Comparison of ENCODE assay signal across 22 cellular contexts in the genomic region with DNA sequence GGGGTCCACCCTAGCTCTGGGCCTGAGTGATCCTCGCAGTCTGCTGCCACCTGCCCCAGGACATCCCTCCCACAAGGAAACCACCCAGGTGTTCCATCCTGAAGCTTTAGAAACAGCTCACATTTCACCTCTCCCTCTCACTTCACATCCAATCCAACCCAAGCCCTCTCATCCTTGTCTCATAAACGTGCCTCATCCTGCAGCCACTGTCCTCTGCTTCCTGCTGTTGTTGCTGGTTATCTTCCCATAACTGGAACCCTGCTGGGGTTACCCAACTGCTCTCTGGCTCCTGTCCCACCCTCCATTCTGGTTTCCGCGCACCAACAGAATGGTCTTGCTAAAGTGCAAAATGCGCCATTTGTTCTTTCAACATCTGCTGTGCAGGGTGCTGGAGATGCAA.
"Had no signal": no experiment of that assay in that cellular context is flagged by ENCODE, and none has a peak within 500 bp of the region (broad histone marks: within the 10 kb centered on the region; RNA-seq: fewer than 3 reads in every experiment).

No MANE protein-coding gene starts in this region.

- H3K36me3 ChIP-seq: breast epithelium, colonic mucosa, esophagus muscularis mucosa, gastrocnemius medialis, vagina had no signal

- H3K4me1 ChIP-seq: breast epithelium, colonic mucosa, esophagus muscularis mucosa, gastrocnemius medialis, vagina had no signal

- ATAC-seq: effector memory CD8-positive, alpha-beta T cell; gastrocnemius medialis; left ventricle myocardium superior; natural killer cell; stimulated activated naive B cell treated with anti-CD40 and anti-IgM and Interleukin-4, amounts not matched to agents 10 μg/mL and 1 μg/mL and 100 μg/mL, for 72 hours had no signal

- H3K4me3 Mint-ChIP-seq: activated naive CD8-positive, alpha-beta T cell treated with anti-CD3 and anti-CD28 coated beads for 36 hours; effector memory CD8-positive, alpha-beta T cell; mesothelial cell of epicardium; natural killer cell; stimulated activated naive B cell treated with anti-CD40 and anti-IgM and Interleukin-4, amounts not matched to agents 10 μg/mL and 1 μg/mL and 100 μg/mL, for 72 hours; type B pancreatic cell had no signal

- H3K4me3 ChIP-seq: breast epithelium, colonic mucosa, dorsolateral prefrontal cortex, esophagus muscularis mucosa, gastrocnemius medialis, vagina had no signal

- H3K9me3 Mint-ChIP-seq: activated naive CD8-positive, alpha-beta T cell treated with anti-CD3 and anti-CD28 coated beads for 36 hours; effector memory CD8-positive, alpha-beta T cell; natural killer cell; type B pancreatic cell had no signal

- H3K27me3 Mint-ChIP-seq: activated naive CD8-positive, alpha-beta T cell treated with anti-CD3 and anti-CD28 coated beads for 36 hours had no signal

- H3K27ac ChIP-seq: breast epithelium, colonic mucosa, dorsolateral prefrontal cortex, esophagus muscularis mucosa, gastrocnemius medialis, vagina had no signal

- H3K27ac Mint-ChIP-seq: activated naive CD8-positive, alpha-beta T cell treated with anti-CD3 and anti-CD28 coated beads for 36 hours; effector memory CD8-positive, alpha-beta T cell; mesothelial cell of epicardium; natural killer cell; progenitor cell of endocrine pancreas; stimulated activated naive B cell treated with anti-CD40 and anti-IgM and Interleukin-4, amounts not matched to agents 10 μg/mL and 1 μg/mL and 100 μg/mL, for 72 hours; type B pancreatic cell had no signal

- H3K9me3 ChIP-seq: breast epithelium, colonic mucosa, esophagus muscularis mucosa, gastrocnemius medialis, vagina had no signal

- DNase-seq: activated naive CD4-positive, alpha-beta T cell treated with Interleukin-2 at 50 U/mL for 16 hours; activated naive CD8-positive, alpha-beta T cell treated with anti-CD3 and anti-CD28 coated beads for 36 hours; activated T-cell treated with anti-CD3 and anti-CD28 coated beads, Interleukin-2, amount 50 U/mL, for 48 hours; colonic mucosa; dorsolateral prefrontal cortex; effector memory CD8-positive, alpha-beta T cell; gastrocnemius medialis; head of caudate nucleus; hypothalamus; left ventricle myocardium superior; mammary epithelial cell; natural killer cell; retina; stimulated activated CD4-positive, alpha-beta T cell treated with anti-CD3 and anti-CD28 coated beads, Interleukin-2, amount 100 ng/mL, for 48 hours; stimulated activated CD8-positive, alpha-beta memory T cell treated with anti-CD3 and anti-CD28 coated beads, Interleukin-4, amount 100 ng/mL, for 48 hours; stimulated activated naive B cell treated with anti-CD40 and anti-IgM and Interleukin-4, amounts not matched to agents 10 μg/mL and 1 μg/mL and 100 μg/mL, for 72 hours had no signal

- H3K4me1 Mint-ChIP-seq: activated naive CD8-positive, alpha-beta T cell treated with anti-CD3 and anti-CD28 coated beads for 36 hours; natural killer cell; stimulated activated naive B cell treated with anti-CD40 and anti-IgM and Interleukin-4, amounts not matched to agents 10 μg/mL and 1 μg/mL and 100 μg/mL, for 72 hours had no signal

- H3K27me3 ChIP-seq: breast epithelium, colonic mucosa, dorsolateral prefrontal cortex, esophagus muscularis mucosa, gastrocnemius medialis, vagina had no signal

- H3K36me3 Mint-ChIP-seq: activated naive CD8-positive, alpha-beta T cell treated with anti-CD3 and anti-CD28 coated beads for 36 hours; mesothelial cell of epicardium; natural killer cell; stimulated activated naive B cell treated with anti-CD40 and anti-IgM and Interleukin-4, amounts not matched to agents 10 μg/mL and 1 μg/mL and 100 μg/mL, for 72 hours; type B pancreatic cell had no signal
